Comparison of ENCODE assay signal across 27 cellular contexts in the genomic region with DNA sequence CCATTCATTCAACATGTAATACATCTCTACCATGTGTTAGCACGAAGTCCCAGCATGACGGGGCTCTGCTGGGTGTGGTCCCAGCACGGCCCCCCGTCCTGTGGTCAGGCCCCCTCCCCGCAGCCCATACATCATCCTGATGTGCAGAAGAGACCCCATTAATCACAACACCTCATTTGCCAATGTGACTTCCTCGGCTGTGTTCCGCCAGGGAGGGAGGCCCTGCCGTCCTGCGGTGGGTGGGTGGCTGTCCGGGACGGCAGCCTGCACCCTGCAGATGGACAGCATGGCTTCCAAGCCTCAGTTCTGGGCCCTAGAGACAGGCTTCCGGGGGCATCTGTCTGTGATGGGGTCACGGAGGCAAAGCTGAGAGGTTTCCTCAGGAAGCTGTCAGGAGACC.
"Had no signal": no experiment of that assay in that cellular context is flagged by ENCODE, and none has a peak within 500 bp of the region (broad histone marks: within the 10 kb centered on the region; RNA-seq: fewer than 3 reads in every experiment).

No MANE protein-coding gene starts in this region.

- H3K36me3 Mint-ChIP-seq: activated naive CD8-positive, alpha-beta T cell treated with anti-CD3 and anti-CD28 coated beads, Interleukin-2, amount 10 ng/mL, durations not matched to agents 7 days and 5 days; brain; memory B cell; natural killer cell treated with Interleukin-12 subunit alpha and Interleukin-12 subunit beta and Interleukin-15 and Interleukin-18, amount 100 ng/mL, for 72 hours; stimulated activated effector memory CD8-positive, alpha-beta T cell treated with anti-CD3 and anti-CD28 coated beads, Interleukin-12 subunit alpha, Interleukin-12 subunit beta, amount 100 ng/mL, for 72 hours had no signal

- DNase-seq: activated CD4-positive, alpha-beta memory T cell treated with anti-CD3 and anti-CD28 coated beads, Interleukin-2, amount 10 ng/mL, durations not matched to agents 7 days and 5 days; activated CD4-positive, alpha-beta T cell treated with anti-CD3 and anti-CD28 coated beads for 48 hours; activated effector memory CD4-positive, alpha-beta T cell treated with anti-CD3 and anti-CD28 coated beads, Interleukin-2, amount 50 U/mL, for 16 hours; activated naive CD4-positive, alpha-beta T cell treated with anti-CD3 and anti-CD28 coated beads for 36 hours; activated naive CD8-positive, alpha-beta T cell treated with anti-CD3 and anti-CD28 coated beads, Interleukin-2, amount 10 ng/mL, durations not matched to agents 7 days and 5 days; activated T-cell treated with anti-CD3 and anti-CD28 coated beads, Interleukin-2, amount 50 U/mL, for 1 hour; cerebellar nuclear complex; colonic mucosa; effector memory CD8-positive, alpha-beta T cell; foreskin fibroblast; hippocampal formation; kidney; stimulated activated CD4-positive, alpha-beta T cell treated with anti-CD3 and anti-CD28 coated beads, Interleukin-12 subunit alpha, Interleukin-12 subunit beta, amount 100 ng/mL, for 4 hours; stimulated activated CD4-positive, alpha-beta T cell treated with anti-CD3 and anti-CD28 coated beads, Interleukin-4, amount 100 ng/mL, for 24 hours; stimulated activated naive CD8-positive, alpha-beta T cell treated with anti-CD3 and anti-CD28 coated beads, Interleukin-15, amount 100 ng/mL, for 72 hours; substantia nigra had no signal

- H3K27ac Mint-ChIP-seq: activated CD4-positive, alpha-beta memory T cell treated with anti-CD3 and anti-CD28 coated beads, Interleukin-2, amount 10 ng/mL, durations not matched to agents 7 days and 5 days; activated naive CD4-positive, alpha-beta T cell treated with anti-CD3 and anti-CD28 coated beads for 36 hours; activated naive CD8-positive, alpha-beta T cell treated with anti-CD3 and anti-CD28 coated beads, Interleukin-2, amount 10 ng/mL, durations not matched to agents 7 days and 5 days; activated T-helper 1 cell treated with anti-CD3 and anti-CD28 coated beads, Interleukin-12 subunit alpha, Interleukin-12 subunit beta, Interleukin-2, Interleukin-4 antibody, amounts not matched to agents 30 ng/mL and 10 ng/mL and 1 ng/mL, durations not matched to agents 14 hours and 24 hours and 36 hours; effector memory CD8-positive, alpha-beta T cell; memory B cell; natural killer cell treated with Interleukin-12 subunit alpha and Interleukin-12 subunit beta and Interleukin-15 and Interleukin-18, amount 100 ng/mL, for 72 hours; progenitor cell of endocrine pancreas; stimulated activated effector memory CD8-positive, alpha-beta T cell treated with anti-CD3 and anti-CD28 coated beads, Interleukin-12 subunit alpha, Interleukin-12 subunit beta, amount 100 ng/mL, for 72 hours; stimulated activated naive CD8-positive, alpha-beta T cell treated with anti-CD3 and anti-CD28 coated beads, Interleukin-15, amount 100 ng/mL, for 72 hours had no signal

- H3K4me1 Mint-ChIP-seq: activated CD4-positive, alpha-beta memory T cell treated with anti-CD3 and anti-CD28 coated beads, Interleukin-2, amount 10 ng/mL, durations not matched to agents 7 days and 5 days; activated naive CD8-positive, alpha-beta T cell treated with anti-CD3 and anti-CD28 coated beads, Interleukin-2, amount 10 ng/mL, durations not matched to agents 7 days and 5 days; memory B cell; stimulated activated effector memory CD8-positive, alpha-beta T cell treated with anti-CD3 and anti-CD28 coated beads, Interleukin-12 subunit alpha, Interleukin-12 subunit beta, amount 100 ng/mL, for 72 hours; stimulated activated naive CD8-positive, alpha-beta T cell treated with anti-CD3 and anti-CD28 coated beads, Interleukin-15, amount 100 ng/mL, for 72 hours had no signal

- H3K4me3 Mint-ChIP-seq: activated CD4-positive, alpha-beta memory T cell treated with anti-CD3 and anti-CD28 coated beads, Interleukin-2, amount 10 ng/mL, durations not matched to agents 7 days and 5 days; activated naive CD4-positive, alpha-beta T cell treated with anti-CD3 and anti-CD28 coated beads for 36 hours; activated naive CD8-positive, alpha-beta T cell treated with anti-CD3 and anti-CD28 coated beads, Interleukin-2, amount 10 ng/mL, durations not matched to agents 7 days and 5 days; activated T-helper 1 cell treated with anti-CD3 and anti-CD28 coated beads, Interleukin-12 subunit alpha, Interleukin-12 subunit beta, Interleukin-2, Interleukin-4 antibody, amounts not matched to agents 30 ng/mL and 10 ng/mL and 1 ng/mL, durations not matched to agents 14 hours and 24 hours and 36 hours; brain; effector memory CD8-positive, alpha-beta T cell; memory B cell; natural killer cell treated with Interleukin-12 subunit alpha and Interleukin-12 subunit beta and Interleukin-15 and Interleukin-18, amount 100 ng/mL, for 72 hours; stimulated activated effector memory CD8-positive, alpha-beta T cell treated with anti-CD3 and anti-CD28 coated beads, Interleukin-12 subunit alpha, Interleukin-12 subunit beta, amount 100 ng/mL, for 72 hours; stimulated activated naive CD8-positive, alpha-beta T cell treated with anti-CD3 and anti-CD28 coated beads, Interleukin-15, amount 100 ng/mL, for 72 hours had no signal

- H3K27me3 Mint-ChIP-seq: activated naive CD8-positive, alpha-beta T cell treated with anti-CD3 and anti-CD28 coated beads, Interleukin-2, amount 10 ng/mL, durations not matched to agents 7 days and 5 days had no signal

- H3K4me3 ChIP-seq: ascending aorta, cardiac muscle cell, colonic mucosa, dorsolateral prefrontal cortex, skin epidermis, upper lobe of left lung had no signal

- H3K36me3 ChIP-seq: ascending aorta, cardiac muscle cell, colonic mucosa, upper lobe of left lung had no signal

- H3K27me3 ChIP-seq: ascending aorta, colonic mucosa, dorsolateral prefrontal cortex, upper lobe of left lung had no signal

- H3K9me3 Mint-ChIP-seq: activated CD4-positive, alpha-beta memory T cell treated with anti-CD3 and anti-CD28 coated beads, Interleukin-2, amount 10 ng/mL, durations not matched to agents 7 days and 5 days; activated naive CD4-positive, alpha-beta T cell treated with anti-CD3 and anti-CD28 coated beads for 36 hours; activated naive CD8-positive, alpha-beta T cell treated with anti-CD3 and anti-CD28 coated beads, Interleukin-2, amount 10 ng/mL, durations not matched to agents 7 days and 5 days; activated T-helper 1 cell treated with anti-CD3 and anti-CD28 coated beads, Interleukin-12 subunit alpha, Interleukin-12 subunit beta, Interleukin-2, Interleukin-4 antibody, amounts not matched to agents 30 ng/mL and 10 ng/mL and 1 ng/mL, durations not matched to agents 14 hours and 24 hours and 36 hours; effector memory CD8-positive, alpha-beta T cell; memory B cell; natural killer cell treated with Interleukin-12 subunit alpha and Interleukin-12 subunit beta and Interleukin-15 and Interleukin-18, amount 100 ng/mL, for 72 hours; stimulated activated effector memory CD8-positive, alpha-beta T cell treated with anti-CD3 and anti-CD28 coated beads, Interleukin-12 subunit alpha, Interleukin-12 subunit beta, amount 100 ng/mL, for 72 hours; stimulated activated naive CD8-positive, alpha-beta T cell treated with anti-CD3 and anti-CD28 coated beads, Interleukin-15, amount 100 ng/mL, for 72 hours had no signal
